ENCODE assay signal across 1 cellular context in the genomic region with DNA sequence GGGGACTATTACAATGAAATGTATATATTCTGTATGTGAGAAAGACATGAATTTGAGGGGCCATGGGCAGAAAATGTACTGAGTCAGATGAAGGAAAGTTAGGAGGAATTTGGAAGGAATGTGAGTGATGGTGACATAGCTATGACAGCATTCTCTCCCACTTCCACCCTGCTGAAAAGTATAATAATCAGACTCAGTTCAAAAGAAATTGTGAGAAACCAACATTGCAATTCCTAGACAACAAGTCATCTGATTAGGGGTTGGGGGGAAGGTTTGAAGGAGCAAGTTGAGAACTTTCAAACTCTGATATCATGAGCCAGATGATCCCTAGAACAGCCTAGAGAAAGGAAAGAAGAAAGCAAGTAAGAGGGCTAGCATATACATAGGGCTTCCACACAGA.
TF ChIP-seq lines count a peak whose summit lies in the region.

No MANE protein-coding gene starts in this region.

TF ChIP-seq in GM23338, 12 proteins besides CTCF, POLR2A, EP300 and RAD21 (continued from another document):
- TF ChIP-seq, protein P1, sequence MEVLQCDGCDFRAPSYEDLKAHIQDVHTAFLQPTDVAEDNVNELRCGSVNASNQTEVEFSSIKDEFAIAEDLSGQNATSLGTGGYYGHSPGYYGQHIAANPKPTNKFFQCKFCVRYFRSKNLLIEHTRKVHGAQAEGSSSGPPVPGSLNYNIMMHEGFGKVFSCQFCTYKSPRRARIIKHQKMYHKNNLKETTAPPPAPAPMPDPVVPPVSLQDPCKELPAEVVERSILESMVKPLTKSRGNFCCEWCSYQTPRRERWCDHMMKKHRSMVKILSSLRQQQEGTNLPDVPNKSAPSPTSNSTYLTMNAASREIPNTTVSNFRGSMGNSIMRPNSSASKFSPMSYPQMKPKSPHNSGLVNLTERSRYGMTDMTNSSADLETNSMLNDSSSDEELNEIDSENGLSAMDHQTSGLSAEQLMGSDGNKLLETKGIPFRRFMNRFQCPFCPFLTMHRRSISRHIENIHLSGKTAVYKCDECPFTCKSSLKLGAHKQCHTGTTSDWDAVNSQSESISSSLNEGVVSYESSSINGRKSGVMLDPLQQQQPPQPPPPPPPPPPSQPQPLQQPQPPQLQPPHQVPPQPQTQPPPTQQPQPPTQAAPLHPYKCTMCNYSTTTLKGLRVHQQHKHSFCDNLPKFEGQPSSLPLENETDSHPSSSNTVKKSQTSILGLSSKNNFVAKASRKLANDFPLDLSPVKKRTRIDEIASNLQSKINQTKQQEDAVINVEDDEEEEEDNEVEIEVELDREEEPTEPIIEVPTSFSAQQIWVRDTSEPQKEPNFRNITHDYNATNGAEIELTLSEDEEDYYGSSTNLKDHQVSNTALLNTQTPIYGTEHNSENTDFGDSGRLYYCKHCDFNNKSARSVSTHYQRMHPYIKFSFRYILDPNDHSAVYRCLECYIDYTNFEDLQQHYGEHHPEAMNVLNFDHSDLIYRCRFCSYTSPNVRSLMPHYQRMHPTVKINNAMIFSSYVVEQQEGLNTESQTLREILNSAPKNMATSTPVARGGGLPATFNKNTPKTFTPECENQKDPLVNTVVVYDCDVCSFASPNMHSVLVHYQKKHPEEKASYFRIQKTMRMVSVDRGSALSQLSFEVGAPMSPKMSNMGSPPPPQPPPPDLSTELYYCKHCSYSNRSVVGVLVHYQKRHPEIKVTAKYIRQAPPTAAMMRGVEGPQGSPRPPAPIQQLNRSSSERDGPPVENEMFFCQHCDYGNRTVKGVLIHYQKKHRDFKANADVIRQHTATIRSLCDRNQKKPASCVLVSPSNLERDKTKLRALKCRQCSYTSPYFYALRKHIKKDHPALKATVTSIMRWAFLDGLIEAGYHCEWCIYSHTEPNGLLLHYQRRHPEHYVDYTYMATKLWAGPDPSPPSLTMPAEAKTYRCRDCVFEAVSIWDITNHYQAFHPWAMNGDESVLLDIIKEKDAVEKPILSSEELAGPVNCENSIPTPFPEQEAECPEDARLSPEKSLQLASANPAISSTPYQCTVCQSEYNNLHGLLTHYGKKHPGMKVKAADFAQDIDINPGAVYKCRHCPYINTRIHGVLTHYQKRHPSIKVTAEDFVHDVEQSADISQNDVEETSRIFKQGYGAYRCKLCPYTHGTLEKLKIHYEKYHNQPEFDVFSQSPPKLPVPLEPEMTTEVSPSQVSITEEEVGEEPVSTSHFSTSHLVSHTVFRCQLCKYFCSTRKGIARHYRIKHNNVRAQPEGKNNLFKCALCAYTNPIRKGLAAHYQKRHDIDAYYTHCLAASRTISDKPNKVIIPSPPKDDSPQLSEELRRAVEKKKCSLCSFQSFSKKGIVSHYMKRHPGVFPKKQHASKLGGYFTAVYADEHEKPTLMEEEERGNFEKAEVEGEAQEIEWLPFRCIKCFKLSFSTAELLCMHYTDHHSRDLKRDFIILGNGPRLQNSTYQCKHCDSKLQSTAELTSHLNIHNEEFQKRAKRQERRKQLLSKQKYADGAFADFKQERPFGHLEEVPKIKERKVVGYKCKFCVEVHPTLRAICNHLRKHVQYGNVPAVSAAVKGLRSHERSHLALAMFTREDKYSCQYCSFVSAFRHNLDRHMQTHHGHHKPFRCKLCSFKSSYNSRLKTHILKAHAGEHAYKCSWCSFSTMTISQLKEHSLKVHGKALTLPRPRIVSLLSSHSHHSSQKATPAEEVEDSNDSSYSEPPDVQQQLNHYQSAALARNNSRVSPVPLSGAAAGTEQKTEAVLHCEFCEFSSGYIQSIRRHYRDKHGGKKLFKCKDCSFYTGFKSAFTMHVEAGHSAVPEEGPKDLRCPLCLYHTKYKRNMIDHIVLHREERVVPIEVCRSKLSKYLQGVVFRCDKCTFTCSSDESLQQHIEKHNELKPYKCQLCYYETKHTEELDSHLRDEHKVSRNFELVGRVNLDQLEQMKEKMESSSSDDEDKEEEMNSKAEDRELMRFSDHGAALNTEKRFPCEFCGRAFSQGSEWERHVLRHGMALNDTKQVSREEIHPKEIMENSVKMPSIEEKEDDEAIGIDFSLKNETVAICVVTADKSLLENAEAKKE (CRISPR knock-in tag; IDR thresholded peaks at IDR 0.05), result no peak
- TF ChIP-seq, protein P2, sequence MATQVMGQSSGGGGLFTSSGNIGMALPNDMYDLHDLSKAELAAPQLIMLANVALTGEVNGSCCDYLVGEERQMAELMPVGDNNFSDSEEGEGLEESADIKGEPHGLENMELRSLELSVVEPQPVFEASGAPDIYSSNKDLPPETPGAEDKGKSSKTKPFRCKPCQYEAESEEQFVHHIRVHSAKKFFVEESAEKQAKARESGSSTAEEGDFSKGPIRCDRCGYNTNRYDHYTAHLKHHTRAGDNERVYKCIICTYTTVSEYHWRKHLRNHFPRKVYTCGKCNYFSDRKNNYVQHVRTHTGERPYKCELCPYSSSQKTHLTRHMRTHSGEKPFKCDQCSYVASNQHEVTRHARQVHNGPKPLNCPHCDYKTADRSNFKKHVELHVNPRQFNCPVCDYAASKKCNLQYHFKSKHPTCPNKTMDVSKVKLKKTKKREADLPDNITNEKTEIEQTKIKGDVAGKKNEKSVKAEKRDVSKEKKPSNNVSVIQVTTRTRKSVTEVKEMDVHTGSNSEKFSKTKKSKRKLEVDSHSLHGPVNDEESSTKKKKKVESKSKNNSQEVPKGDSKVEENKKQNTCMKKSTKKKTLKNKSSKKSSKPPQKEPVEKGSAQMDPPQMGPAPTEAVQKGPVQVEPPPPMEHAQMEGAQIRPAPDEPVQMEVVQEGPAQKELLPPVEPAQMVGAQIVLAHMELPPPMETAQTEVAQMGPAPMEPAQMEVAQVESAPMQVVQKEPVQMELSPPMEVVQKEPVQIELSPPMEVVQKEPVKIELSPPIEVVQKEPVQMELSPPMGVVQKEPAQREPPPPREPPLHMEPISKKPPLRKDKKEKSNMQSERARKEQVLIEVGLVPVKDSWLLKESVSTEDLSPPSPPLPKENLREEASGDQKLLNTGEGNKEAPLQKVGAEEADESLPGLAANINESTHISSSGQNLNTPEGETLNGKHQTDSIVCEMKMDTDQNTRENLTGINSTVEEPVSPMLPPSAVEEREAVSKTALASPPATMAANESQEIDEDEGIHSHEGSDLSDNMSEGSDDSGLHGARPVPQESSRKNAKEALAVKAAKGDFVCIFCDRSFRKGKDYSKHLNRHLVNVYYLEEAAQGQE (IDR thresholded peaks at IDR 0.05; ENCODE audit: unreplicated experiment), result no peak
